ENCODE assay signal across 8 cellular contexts in genomic region chr14:58072288-58073071, GRCh38.
DNase-seq lines count a peak whose midpoint lies in the region; ATAC-seq and TF ChIP-seq lines count a peak whose summit lies in the region.

No MANE protein-coding gene starts in this region.

- peaks cover 0 to 9% (median 7%) of the 10 kb centered on the region in 3 donors for H3K27me3 Mint-ChIP-seq in immature natural killer cell (ENCODE audit: low read depth in 3 of 3)

- no peaks in the 10 kb centered on the region for H3K4me1 Mint-ChIP-seq in immature natural killer cell

- no peaks in the 10 kb centered on the region for H3K36me3 ChIP-seq in brain microvascular endothelial cell (replicated peaks)

- TF ChIP-seq POLR2A in NB4 (IDR thresholded peaks at IDR 0.05; ENCODE audit: extremely low read depth, insufficient read length) = no peak

- H3K36me3 Mint-ChIP-seq in immature natural killer cell = no peaks in the 10 kb centered on the region

- no peaks in the 10 kb centered on the region for H3K27me3 ChIP-seq in brain microvascular endothelial cell (replicated peaks)

- no peak overlapping the region for H3K27ac Mint-ChIP-seq in immature natural killer cell

- no peak overlapping the region for H3K27ac ChIP-seq in brain microvascular endothelial cell

- in situ Hi-C loops in SK-MEL-5 (cut with HindIII; ENCODE audit: low pct_unique_long_range_greater_than_20kb, low sequenced_read_pairs) = no loop called here
- in situ Hi-C loops in brain microvascular endothelial cell (cut with HindIII; ENCODE audit: low pct_ligation_motif_present, low sequenced_read_pairs) = no loop called here

- H3K4me3 Mint-ChIP-seq in immature natural killer cell = no peak overlapping the region

- H3K4me3 ChIP-seq in HFF-Myc (replicated peaks; ENCODE audit: low read depth, low read length) = no peak overlapping the region
- no peak overlapping the region for H3K4me3 ChIP-seq in NB4 (ENCODE audit: low read depth, low read length)
- no peak overlapping the region for H3K4me3 ChIP-seq in brain microvascular endothelial cell (ENCODE audit: low read depth, low read length)

- ATAC-seq in GM21825 (IDR thresholded peaks at IDR 0.05; ENCODE audit: unreplicated experiment) = no peak

- CTCF ChIA-PET in GM10248 (lab: Yijun Ruan, JAX) = interaction anchor here (0.8 to 3.3 kb wide), 22 partner anchors 10 to 1580 kb away, joined by 3 to 24 read pairs (median 4); no protein-coding TSS in a partner anchor

- peak; percentile 56 for TF ChIP-seq CTCF in GM10248 (IDR thresholded peaks at IDR 0.05; ENCODE audit: control extremely low read depth, extremely low read depth, low read depth, missing control alignments)
- TF ChIP-seq CTCF in HFF-Myc (IDR thresholded peaks at IDR 0.05; ENCODE audit: low read depth, low read length, missing control alignments) = peak; percentile 70
- TF ChIP-seq CTCF in NB4 (IDR thresholded peaks at IDR 0.05; ENCODE audit: low read depth, low read length) = peak; percentile 52
- peak; percentile 76 for TF ChIP-seq CTCF in brain microvascular endothelial cell (IDR thresholded peaks at IDR 0.05; ENCODE audit: low read depth, low read length, missing control alignments)

- no peaks in the 10 kb centered on the region for H3K9me3 Mint-ChIP-seq in immature natural killer cell

- POLR2A ChIA-PET in GM10248 (lab: Yijun Ruan, JAX) = no interaction called here

- DNase-seq in GM10248 (ENCODE audit: extremely low spot score) (peak; percentile 41), HFF-Myc (ENCODE audit: extremely low read depth, low read depth) (no peak), NB4 (ENCODE audit: low read depth) (peak; percentile 69), SK-MEL-5 (ENCODE audit: low read depth, low spot score) (peak; percentile 78), brain microvascular endothelial cell (peak; percentile 64), immature natural killer cell (peak in 2 of 3 donors; percentile 19 to 30)
- DNase-seq in stimulated activated CD4-positive, alpha-beta T cell treated with anti-CD3 and anti-CD28 coated beads, Interleukin-12 subunit alpha, Interleukin-12 subunit beta, amount 100 ng/mL, for 48 hours (ENCODE audit: low read depth in 2 of 3, low spot score in 1 of 3) = peak; percentile 6 to 46 (median 21)
